ENCODE assay signal across 10 cellular contexts in the genomic region with DNA sequence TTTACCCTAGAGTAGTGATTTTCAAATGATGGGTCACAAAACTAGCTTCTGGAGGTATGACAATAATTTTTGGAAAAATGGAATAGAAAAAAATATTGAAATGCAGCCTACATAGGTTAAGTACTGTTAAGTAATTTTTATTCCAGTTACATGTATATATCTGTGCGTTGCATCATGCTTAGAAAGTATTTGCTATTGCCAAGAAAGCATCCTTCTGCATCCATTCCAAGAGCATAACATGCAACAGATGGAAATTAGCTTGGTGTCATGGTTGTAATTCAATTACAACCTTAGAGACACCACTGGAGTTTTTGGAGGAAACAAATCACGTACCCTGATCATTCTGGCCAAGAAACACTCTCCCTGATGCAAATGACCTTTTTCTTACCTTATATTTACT. TPM values are rescaled to one million over a fixed set of nuclear protein-coding genes. Genes with fewer than 3 reads are reported as not detected.
A peak's percentile ranks its signal among the peaks of the same experiment; 100 is the strongest.
DNase-seq lines count a peak whose midpoint lies in the region; ATAC-seq, FAIRE-seq and TF ChIP-seq lines count a peak whose summit lies in the region.
"Had no signal": no experiment of that assay in that cellular context is flagged by ENCODE, and none has a peak within 500 bp of the region (broad histone marks: within the 10 kb centered on the region; RNA-seq: fewer than 3 reads in every experiment).

No MANE protein-coding gene starts in this region.

- intact Hi-C loops in CD4-positive, alpha-beta memory T cell (cut with micrococcal nuclease), result loop anchor here (5.0 kb wide), 1 partner anchor 1055 kb away; a partner anchor contains a TSS
- intact Hi-C loops in kidney (cut with DNase I), result no loop called here

- POLR2A ChIA-PET in CD4-positive, alpha-beta memory T cell (lab: Charles Lee; ENCODE audit: partially characterized antibody), result interaction anchor here (0.6 to 2.9 kb wide), 3 partner anchors 23 to 755 kb away, joined by 3 to 15 read pairs (median 4); no protein-coding TSS in a partner anchor
- POLR2A ChIA-PET in HEK293 (lab: Yijun Ruan, JAX), result no interaction called here

- H3K9me3 Mint-ChIP-seq in CD4-positive, alpha-beta memory T cell, result peaks cover 0 to under 1% (median 0%) of the 10 kb centered on the region in 8 donors

- no peak for ATAC-seq in HG03469 (IDR thresholded peaks at IDR 0.05; ENCODE audit: unreplicated experiment)
- ATAC-seq: pancreas had no signal

- H3K4me1 ChIP-seq in CD4-positive, alpha-beta memory T cell (ENCODE audit: insufficient read depth, low read length), result peaks cover 41% of the 10 kb centered on the region
- H3K4me1 ChIP-seq in HEK293 (ENCODE audit: control insufficient read depth, insufficient read depth, low read length) (no peaks in the 10 kb centered on the region), adipocyte (ENCODE audit: control insufficient read depth, insufficient read depth, low read length) (peaks cover 56% of the 10 kb centered on the region), mesenchymal stem cell (ENCODE audit: control insufficient read depth, insufficient read depth, low read depth, low read length) (peaks cover 27% of the 10 kb centered on the region), kidney (ENCODE audit: control insufficient read depth in 1 of 2, insufficient read depth in 1 of 2, low read depth in 1 of 2, low read length in 2 of 2) (peaks cover 9 to 19% of the 10 kb centered on the region in 2 donors)

- H2AFZ ChIP-seq in mesenchymal stem cell (ENCODE audit: low read depth, low read length), result no peak overlapping the region

- no peak for FAIRE-seq in kidney (lab: Jason Lieb, UNC)
- FAIRE-seq: pancreas had no signal

- peak overlapping the region; percentile 90 for H3K4me2 ChIP-seq in mesenchymal stem cell (ENCODE audit: low read length, poor library complexity, severe bottlenecking)

- H3K4me3 ChIP-seq in CD4-positive, alpha-beta memory T cell (ENCODE audit: low read length in 2 of 2), result no peak overlapping the region
- no peak overlapping the region for H3K4me3 ChIP-seq in HEK293 (ENCODE audit: low read depth, low read length)
- peak overlapping the region; percentile 91 for H3K4me3 ChIP-seq in adipocyte (ENCODE audit: low read length)
- H3K4me3 ChIP-seq in mesenchymal stem cell (ENCODE audit: insufficient read depth in 1 of 2, low read depth in 1 of 2, low read length in 2 of 2), result peak overlapping the region in 1 of 2 experiments; percentile 94
- no peak overlapping the region for H3K4me3 ChIP-seq in kidney (ENCODE audit: low read length in 2 of 2)

- peak overlapping the region; percentile 91 to 94 (median 92) for H3K4me3 Mint-ChIP-seq in CD4-positive, alpha-beta memory T cell

- no peaks in the 10 kb centered on the region for H3K27me3 ChIP-seq in CD4-positive, alpha-beta memory T cell (ENCODE audit: insufficient read depth, low read length)
- no peaks in the 10 kb centered on the region for H3K27me3 ChIP-seq in adipocyte (replicated peaks; ENCODE audit: control insufficient read depth, insufficient read depth, low read length)
- H3K27me3 ChIP-seq in mesenchymal stem cell (ENCODE audit: control insufficient read depth in 1 of 2, insufficient read depth in 1 of 2, low read length in 2 of 2), result no peaks in the 10 kb centered on the region
- H3K27me3 ChIP-seq: pancreas had no signal

- H3K9ac ChIP-seq in adipocyte (ENCODE audit: low read length), result peak overlapping the region; percentile 88
- peak overlapping the region; percentile 88 for H3K9ac ChIP-seq in mesenchymal stem cell (ENCODE audit: low read length)
- H3K9ac ChIP-seq in kidney (ENCODE audit: low read length in 2 of 2), result no peak overlapping the region

- H3K27ac ChIP-seq in CD4-positive, alpha-beta memory T cell (ENCODE audit: low read depth, low read length), result no peak overlapping the region
- H3K27ac ChIP-seq in HEK293 (ENCODE audit: extremely low read depth, low read depth, low read length) (no peak overlapping the region), mesenchymal stem cell (ENCODE audit: low read length, poor library complexity, severe bottlenecking) (no peak overlapping the region), kidney (ENCODE audit: low read depth in 2 of 2, low read length in 2 of 2) (no peak overlapping the region)

- no peak overlapping the region for H3K23ac ChIP-seq in mesenchymal stem cell (ENCODE audit: low read length in 2 of 2)

- H2BK15ac ChIP-seq in mesenchymal stem cell (ENCODE audit: low read depth, poor library complexity, severe bottlenecking), result no peak overlapping the region

- no peaks in the 10 kb centered on the region for H3K36me3 ChIP-seq in CD4-positive, alpha-beta memory T cell (ENCODE audit: insufficient read depth, low read length)
- H3K36me3 ChIP-seq in HEK293 (ENCODE audit: control insufficient read depth in 2 of 2, insufficient read depth in 1 of 2, low read length in 2 of 2), result peaks cover 7 to 48% of the 10 kb centered on the region in 2 experiments; a peak in 1 of 3 replicates
- peaks cover 4% of the 10 kb centered on the region for H3K36me3 ChIP-seq in adipocyte (ENCODE audit: control insufficient read depth, insufficient read depth, low read length, severe bottlenecking)
- peaks cover 15 to 44% of the 10 kb centered on the region in 2 experiments for H3K36me3 ChIP-seq in mesenchymal stem cell (ENCODE audit: control insufficient read depth in 1 of 2, insufficient read depth in 2 of 2, low read depth in 1 of 2, low read length in 2 of 2)
- no peaks in the 10 kb centered on the region for H3K36me3 ChIP-seq in kidney (ENCODE audit: control insufficient read depth in 1 of 2, insufficient read depth in 2 of 2, low read length in 2 of 2)
- H3K36me3 ChIP-seq: pancreas had no signal

- no peak overlapping the region for H2BK12ac ChIP-seq in mesenchymal stem cell (ENCODE audit: low read length in 2 of 2)

- no peak overlapping the region for H4K91ac ChIP-seq in mesenchymal stem cell (ENCODE audit: low read length)

- no peak overlapping the region for H2BK120ac ChIP-seq in mesenchymal stem cell (ENCODE audit: low read depth, low read length)

- CTCF ChIA-PET in CD4-positive, alpha-beta memory T cell (lab: Charles Lee; ENCODE audit: partially characterized antibody), result interaction anchor here (0.7 to 6.7 kb wide), 5 partner anchors 24 to 151 kb away, joined by 3 to 50 read pairs (median 5); no protein-coding TSS in a partner anchor
- CTCF ChIA-PET in HEK293 (lab: Yijun Ruan, JAX), result interaction anchor here (0.6 to 2.4 kb wide), 4 partner anchors 57 to 359 kb away, joined by 3 to 10 read pairs (median 4); no protein-coding TSS in a partner anchor

- 100% methylated on average over 2 of the region's 2 CpGs for WGBS in mesenchymal stem cell

- no peak overlapping the region for H3K14ac ChIP-seq in mesenchymal stem cell (ENCODE audit: low read length in 2 of 2)

- H3K4me1 Mint-ChIP-seq in CD4-positive, alpha-beta memory T cell, result peaks cover 46 to 70% (median 53%) of the 10 kb centered on the region in 4 donors

- H3K4ac ChIP-seq in mesenchymal stem cell (ENCODE audit: low read depth in 1 of 2, low read length in 2 of 2), result no peak overlapping the region

- H3K27me3 Mint-ChIP-seq in CD4-positive, alpha-beta memory T cell, result no peaks in the 10 kb centered on the region

- no peak overlapping the region for H2AK5ac ChIP-seq in mesenchymal stem cell (ENCODE audit: low read length, severe bottlenecking)

- H3K79me1 ChIP-seq in mesenchymal stem cell (replicated peaks; ENCODE audit: low read length, poor library complexity, severe bottlenecking), result peaks cover 1% of the 10 kb centered on the region

- H2BK5ac ChIP-seq in mesenchymal stem cell (ENCODE audit: low read depth, low read length, poor library complexity, severe bottlenecking), result no peak overlapping the region

- H3K9me3 ChIP-seq in CD4-positive, alpha-beta memory T cell (ENCODE audit: control insufficient read depth in 1 of 2, low read length in 2 of 2), result no peaks in the 10 kb centered on the region
- H3K9me3 ChIP-seq in HEK293 (ENCODE audit: control insufficient read depth, insufficient read depth, low read depth, low read length), result no peaks in the 10 kb centered on the region
- no peaks in the 10 kb centered on the region for H3K9me3 ChIP-seq in adipocyte (ENCODE audit: control insufficient read depth, low read length)
- H3K9me3 ChIP-seq in mesenchymal stem cell (ENCODE audit: control insufficient read depth, low read length), result no peaks in the 10 kb centered on the region
- no peaks in the 10 kb centered on the region for H3K9me3 ChIP-seq in kidney (ENCODE audit: control insufficient read depth in 1 of 2, low read length in 2 of 2)
- H3K9me3 ChIP-seq: pancreas had no signal

- peaks cover 4 to 20% of the 10 kb centered on the region in 2 donors for H3K36me3 Mint-ChIP-seq in CD4-positive, alpha-beta memory T cell

- no peak overlapping the region for H3K18ac ChIP-seq in mesenchymal stem cell (ENCODE audit: low read depth in 1 of 2, low read length in 2 of 2)

- DNase-seq in CD4-positive, alpha-beta memory T cell, result no peak
- peak; percentile 73 for DNase-seq in adipocyte (ENCODE audit: low read depth)
- DNase-seq in mesenchymal stem cell, result peak; percentile 15
- no peak for DNase-seq in kidney
- DNase-seq in ecto neural progenitor cell (ENCODE audit: low spot score), result no peak
- DNase-seq: activated CD4-positive, alpha-beta T cell treated with anti-CD3 and anti-CD28 coated beads for 1 hour; KG1; pancreas had no signal

- TF ChIP-seq CTCF in HEK293 (tag by site-specific recombination; IDR thresholded peaks at IDR 0.05), result no peak
- TF ChIP-seq CTCF in kidney (IDR thresholded peaks at IDR 0.05; ENCODE audit: borderline replicate concordance, extremely low read depth, insufficient read depth), result no peak

- H4K8ac ChIP-seq in mesenchymal stem cell (ENCODE audit: low read length), result no peak overlapping the region

- peak overlapping the region in 1 of 7 donors; percentile 67 for H3K27ac Mint-ChIP-seq in CD4-positive, alpha-beta memory T cell

TF ChIP-seq in HEK293, 187 proteins besides CTCF, POLR2A, EP300 and RAD21:
- TF ChIP-seq SCRT2 (tag by site-specific recombination; IDR thresholded peaks at IDR 0.05) (peak; percentile 82), ZNF548 (tag by site-specific recombination; IDR thresholded peaks at IDR 0.05) (no peak)

RNA-seq across cellular contexts. Expression of a gene that starts 1.7 kb away (rescaled TPM):
- total RNA-seq in CD4-positive, alpha-beta memory T cell, result 10 to 100 TPM; 81.2 to 91.1 TPM
- polyA plus RNA-seq in CD4-positive, alpha-beta memory T cell, result 100 to 1,000 TPM; 136 to 199 TPM
- polyA plus RNA-seq in mesenchymal stem cell (2013, experiment 1 of 2), result 236 TPM
- polyA plus RNA-seq in mesenchymal stem cell (2013, experiment 2 of 2), result 247 TPM
- 93.8 TPM for total RNA-seq in kidney
- polyA plus RNA-seq in kidney (ENCODE audit: insufficient read depth, low read depth, low replicate concordance), result 183 TPM

Comparison
In these comparisons a context has a peak if more than half of its experiments do, and no peak if none do; other contexts are left out.
1. DNase-seq: peak in adipocyte (single experiment) and mesenchymal stem cell (single experiment); none in CD4-positive, alpha-beta memory T cell (0 of 5), kidney (single experiment) and ecto neural progenitor cell (single experiment).
2. H3K9ac ChIP-seq: peak in adipocyte (single experiment) and mesenchymal stem cell (single experiment); none in kidney (0 of 2).